2 cellular contexts compared by ENCODE assay signal in genomic region chr1:230515451-230516145, GRCh38.
A peak's percentile ranks its signal among the peaks of the same experiment; 100 is the strongest.
TF ChIP-seq lines count a peak whose summit lies in the region.

No MANE protein-coding gene starts in this region.

TF ChIP-seq in GM23338, 12 proteins besides CTCF, POLR2A, EP300 and RAD21:
- TF ChIP-seq JUNB (IDR thresholded peaks at IDR 0.05; ENCODE audit: unreplicated experiment) (no peak), ZNF114 (CRISPR knock-in tag; IDR thresholded peaks at IDR 0.05) (no peak), EZH2phosphoT487 (IDR thresholded peaks at IDR 0.05; ENCODE audit: unreplicated experiment) (no peak)

TF ChIP-seq in H1, 55 proteins besides CTCF, POLR2A, EP300 and RAD21:
- TF ChIP-seq TAF1 (IDR thresholded peaks at IDR 0.05; ENCODE audit: low read depth, low read length) (no peak), TEAD4 (IDR thresholded peaks at IDR 0.05; ENCODE audit: low read depth, low read length) (0 out of 2 replicates have a peak, but pooled peaks have one; percentile 38), HDAC6 (IDR thresholded peaks at IDR 0.05; ENCODE audit: low read depth, low read length) (no peak)
